8 cellular contexts compared by ENCODE assay signal in genomic region chr16:29227756-29228663, GRCh38.
DNase-seq lines count a peak whose midpoint lies in the region; ATAC-seq, FAIRE-seq and TF ChIP-seq lines count a peak whose summit lies in the region.
"Not testable (repeated sequence)": the region's sequence is repeated elsewhere in the genome, so short reads cannot be mapped to it uniquely, and the experiment has no call there.

No MANE protein-coding gene starts in this region.

- peak; percentile 77 for TF ChIP-seq CTCF in GM10266 (IDR thresholded peaks at IDR 0.05; ENCODE audit: control insufficient read depth, insufficient read depth, low read depth, missing control alignments)
- peak; percentile 16; the same call in 1 of the 2 replicates for TF ChIP-seq CTCF in KMS-11 (conservative IDR thresholded peaks at IDR 0.05; ENCODE audit: low read depth, low read length)
- TF ChIP-seq CTCF in bronchial epithelial cell (IDR thresholded peaks at IDR 0.05; ENCODE audit: insufficient read depth, low read length, severe bottlenecking): peak; percentile 59

- ATAC-seq in sciatic nerve: peak; percentile 82

- H3K36me3 ChIP-seq in KMS-11 (ENCODE audit: insufficient read depth); NT2/D1 (ENCODE audit: insufficient read depth, insufficient read length, low read length); bronchial epithelial cell (ENCODE audit: control insufficient read depth, insufficient read depth, low read length): not testable (repeated sequence)

- H3K9me3 Mint-ChIP-seq in activated CD4-positive, alpha-beta T cell treated with anti-CD3 and anti-CD28 coated beads, Interleukin-2, amount 10 ng/mL, durations not matched to agents 24 days and 14 days: not testable (repeated sequence)

- H3K36me3 Mint-ChIP-seq in activated CD4-positive, alpha-beta T cell treated with anti-CD3 and anti-CD28 coated beads, Interleukin-2, amount 10 ng/mL, durations not matched to agents 24 days and 14 days (ENCODE audit: low read depth): not testable (repeated sequence)

- H3K79me2 ChIP-seq in KMS-11 (ENCODE audit: insufficient read depth, low read depth): not testable (repeated sequence)

- H3K4me1 Mint-ChIP-seq in activated CD4-positive, alpha-beta T cell treated with anti-CD3 and anti-CD28 coated beads, Interleukin-2, amount 10 ng/mL, durations not matched to agents 24 days and 14 days: peaks cover 12% of the 10 kb centered on the region

- H3K27me3 ChIP-seq in KMS-11 (ENCODE audit: insufficient read depth, low read depth): peaks cover 30% of the 10 kb centered on the region
- H3K27me3 ChIP-seq in NT2/D1 (ENCODE audit: insufficient read depth, insufficient read length); bronchial epithelial cell (ENCODE audit: control insufficient read depth, insufficient read depth, low read length): not testable (repeated sequence)

- not testable (repeated sequence) for H3K4me3 ChIP-seq in KMS-11 (IDR thresholded peaks at IDR 0.05; ENCODE audit: insufficient read depth, low read depth, low read length); NT2/D1 (ENCODE audit: insufficient read length, low read depth); bronchial epithelial cell (ENCODE audit: low read depth, low read length)

- H3K4me2 ChIP-seq in KMS-11: not testable (repeated sequence)

- H3K4me1 ChIP-seq in KMS-11 (ENCODE audit: low read depth, poor library complexity, severe bottlenecking): not testable (repeated sequence)
- H3K4me1 ChIP-seq in NT2/D1 (ENCODE audit: insufficient read depth, insufficient read length): peaks cover 10% of the 10 kb centered on the region

- intact Hi-C loops in activated CD4-positive, alpha-beta T cell treated with anti-CD3 and anti-CD28 coated beads, Interleukin-2, amount 10 ng/mL, durations not matched to agents 24 days and 14 days (cut with micrococcal nuclease); sciatic nerve (cut with DNase I): not testable (repeated sequence)

- not testable (repeated sequence) for H3K4me3 Mint-ChIP-seq in activated CD4-positive, alpha-beta T cell treated with anti-CD3 and anti-CD28 coated beads, Interleukin-2, amount 10 ng/mL, durations not matched to agents 24 days and 14 days

- not testable (repeated sequence) for H4K20me1 ChIP-seq in KMS-11 (ENCODE audit: insufficient read depth)

- not testable (repeated sequence) for H3K27ac ChIP-seq in KMS-11

- not testable (repeated sequence) for DNase-seq in GM10266 (ENCODE audit: extremely low spot score); sciatic nerve (ENCODE audit: low spot score); urothelium cell line (ENCODE audit: low spot score)
- DNase-seq in NT2/D1 (ENCODE audit: low read depth, low spot score): peak; percentile 54
- DNase-seq in activated CD4-positive, alpha-beta T cell treated with anti-CD3 and anti-CD28 coated beads, Interleukin-2, amount 10 ng/mL, durations not matched to agents 24 days and 14 days: peak; percentile 87
- peak; percentile 34 for DNase-seq in bronchial epithelial cell (ENCODE audit: low read depth)
- peak; percentile 27 for DNase-seq in inferior parietal cortex (ENCODE audit: extremely low spot score)

- H2AFZ ChIP-seq in KMS-11 (ENCODE audit: low read depth): not testable (repeated sequence)

- FAIRE-seq in bronchial epithelial cell (lab: Jason Lieb, UNC): peak; percentile 7
- FAIRE-seq in urothelium cell line (lab: Jason Lieb, UNC): peak; percentile 65

- not testable (repeated sequence) for H3K27me3 Mint-ChIP-seq in activated CD4-positive, alpha-beta T cell treated with anti-CD3 and anti-CD28 coated beads, Interleukin-2, amount 10 ng/mL, durations not matched to agents 24 days and 14 days

- H3K27ac Mint-ChIP-seq in activated CD4-positive, alpha-beta T cell treated with anti-CD3 and anti-CD28 coated beads, Interleukin-2, amount 10 ng/mL, durations not matched to agents 24 days and 14 days: not testable (repeated sequence)

- not testable (repeated sequence) for H3K9ac ChIP-seq in KMS-11; NT2/D1 (ENCODE audit: insufficient read length, low read depth)

- H3K9me3 ChIP-seq in NT2/D1 (ENCODE audit: insufficient read depth, low read length): not testable (repeated sequence)

Comparison
In these comparisons a context has a peak if more than half of its experiments do, and no peak if none do; other contexts are left out.
1. CTCF ChIP-seq: peak in every context shown above with its lines; median percentile 77 in GM10266; 59 in bronchial epithelial cell; 16 in KMS-11.